In genomic region chr9:124133752-124134151, GRCh38 we compare ENCODE assay signal across 8 cellular contexts.
A peak's percentile ranks its signal among the peaks of the same experiment; 100 is the strongest.
DNase-seq lines count a peak whose midpoint lies in the region; ATAC-seq, FAIRE-seq and TF ChIP-seq lines count a peak whose summit lies in the region.

No MANE protein-coding gene starts in this region.

- no peaks in the 10 kb centered on the region for H3K9me3 ChIP-seq in HepG2 (ENCODE audit: low read length)

- H3K4me2 ChIP-seq in HepG2 (ENCODE audit: low read depth, low read length): no peak overlapping the region

- TF ChIP-seq POLR2A in HepG2 (IDR thresholded peaks at IDR 0.05; ENCODE audit: insufficient read depth in 1 of 2, low read depth in 2 of 2, low read length in 2 of 2): no peak

- H3K9ac ChIP-seq in HepG2 (ENCODE audit: insufficient read depth, low read depth, low read length): no peak overlapping the region

- intact Hi-C loops in HepG2 (cut with micrococcal nuclease; ENCODE audit: unreplicated experiment): loop anchor here (1.0 to 10.0 kb wide), 4 partner anchors 124 to 259 kb away; partner anchors contain the start of gene NEK6

- CTCF ChIA-PET in activated CD8-positive, alpha-beta T cell treated with anti-CD3 and anti-CD28 coated beads, Interleukin-2, amount 10 ng/mL, durations not matched to agents 7 days and 5 days (lab: Charles Lee): no interaction called here
- CTCF ChIA-PET in HepG2 (lab: Yijun Ruan, JAX; ENCODE audit: low intra/inter-chr PET ratio, low total read pairs): interaction anchor here (0.7 to 3.1 kb wide), 3 partner anchors 151 to 186 kb away, joined by 4 to 18 read pairs (median 5); no protein-coding TSS in a partner anchor

- H3K36me3 Mint-ChIP-seq in activated CD8-positive, alpha-beta T cell treated with anti-CD3 and anti-CD28 coated beads, Interleukin-2, amount 10 ng/mL, durations not matched to agents 7 days and 5 days (ENCODE audit: low read depth): no peaks in the 10 kb centered on the region

- in situ Hi-C loops in HepG2 (cut with HindIII; ENCODE audit: extremely low pct_ligation_motif_present, low pct_unique_long_range_greater_than_20kb): no loop called here

- H4K20me1 ChIP-seq in HepG2 (ENCODE audit: insufficient read depth, low read length): no peaks in the 10 kb centered on the region

- ATAC-seq in activated CD8-positive, alpha-beta T cell treated with anti-CD3 and anti-CD28 coated beads, Interleukin-2, amount 10 ng/mL, durations not matched to agents 7 days and 5 days: no peak
- peak; percentile 99 for ATAC-seq in HepG2
- ATAC-seq in GM21515 (IDR thresholded peaks at IDR 0.05; ENCODE audit: unreplicated experiment): no peak
- no peak for ATAC-seq in GM21528 (IDR thresholded peaks at IDR 0.05; ENCODE audit: low FRiP score, unreplicated experiment)

- no TSS peak for BruUV-seq in HepG2 (replicated peaks; lab: Mats Ljungman, UMichigan)

- no peak overlapping the region for H3K4me3 ChIP-seq in HepG2 (replicated peaks in 1 of 3; ENCODE audit: insufficient read depth in 1 of 3, low read depth in 2 of 3, low read length in 3 of 3)

- peaks cover 5 to 21% of the 10 kb centered on the region in 2 experiments; a peak in 2 of 5 replicates for H3K27me3 ChIP-seq in HepG2 (ENCODE audit: control insufficient read depth in 1 of 2, insufficient read depth in 2 of 2, low read length in 2 of 2)

- 50% methylated on average over 2 of the region's 6 CpGs for WGBS in HepG2 (ENCODE audit: low lambda C conversion rate)

- no peak overlapping the region for H2AFZ ChIP-seq in HepG2 (ENCODE audit: low read length)

- POLR2A ChIA-PET in activated CD8-positive, alpha-beta T cell treated with anti-CD3 and anti-CD28 coated beads, Interleukin-2, amount 10 ng/mL, durations not matched to agents 7 days and 5 days (lab: Charles Lee): no interaction called here
- POLR2A ChIA-PET in HepG2 (lab: Yijun Ruan, JAX): no interaction called here

- peaks cover 15% of the 10 kb centered on the region for H3K27me3 Mint-ChIP-seq in activated CD8-positive, alpha-beta T cell treated with anti-CD3 and anti-CD28 coated beads, Interleukin-2, amount 10 ng/mL, durations not matched to agents 7 days and 5 days (ENCODE audit: low read depth)

- no peak overlapping the region for H3K27ac Mint-ChIP-seq in activated CD8-positive, alpha-beta T cell treated with anti-CD3 and anti-CD28 coated beads, Interleukin-2, amount 10 ng/mL, durations not matched to agents 7 days and 5 days

- no peak overlapping the region for H3K27ac ChIP-seq in HepG2 (ENCODE audit: extremely low read length, insufficient read depth, low read length)

- peak; percentile 87 for TF ChIP-seq RAD21 in HepG2 (CRISPR knock-in tag; IDR thresholded peaks at IDR 0.05)

- peak; percentile 86 for FAIRE-seq in HepG2 (lab: Jason Lieb, UNC)

- peak; percentile 95 for TF ChIP-seq CTCF in HepG2 (CRISPR knock-in tag; IDR thresholded peaks at IDR 0.05)

- H3K4me1 ChIP-seq in HepG2 (ENCODE audit: insufficient read depth, low read length): peaks cover 15% of the 10 kb centered on the region

- TF ChIP-seq EP300 in HepG2 (IDR thresholded peaks at IDR 0.05; ENCODE audit: low read depth in 2 of 2, low read length in 2 of 2) (no peak), HepG2 (CRISPR knock-in tag; IDR thresholded peaks at IDR 0.05; ENCODE audit: borderline replicate concordance) (no peak)

- DNase-seq in EH (ENCODE audit: low read depth) (peak; percentile 46), HT-29 (ENCODE audit: low spot score) (peak; percentile 62), HepG2 (ENCODE audit: low spot score) (peak; percentile 64), foreskin melanocyte (no peak), kidney glomerular epithelial cell (lab: John Stamatoyannopoulos, UW) (no peak)
- DNase-seq in activated CD8-positive, alpha-beta T cell treated with anti-CD3 and anti-CD28 coated beads, Interleukin-2, amount 10 ng/mL, durations not matched to agents 7 days and 5 days: peak; percentile 34

- H3K79me2 ChIP-seq in HepG2 (ENCODE audit: insufficient read depth, low read length): no peaks in the 10 kb centered on the region

- H3K9me3 Mint-ChIP-seq in activated CD8-positive, alpha-beta T cell treated with anti-CD3 and anti-CD28 coated beads, Interleukin-2, amount 10 ng/mL, durations not matched to agents 7 days and 5 days (ENCODE audit: insufficient read depth): no peaks in the 10 kb centered on the region

- no peaks in the 10 kb centered on the region for H3K4me1 Mint-ChIP-seq in activated CD8-positive, alpha-beta T cell treated with anti-CD3 and anti-CD28 coated beads, Interleukin-2, amount 10 ng/mL, durations not matched to agents 7 days and 5 days (ENCODE audit: low read depth)

- H3K36me3 ChIP-seq in HepG2 (replicated peaks in 1 of 2; ENCODE audit: control insufficient read depth in 1 of 2, insufficient read depth in 2 of 2, low read length in 2 of 2): no peaks in the 10 kb centered on the region

- no peak overlapping the region for H3K4me3 Mint-ChIP-seq in activated CD8-positive, alpha-beta T cell treated with anti-CD3 and anti-CD28 coated beads, Interleukin-2, amount 10 ng/mL, durations not matched to agents 7 days and 5 days

TF ChIP-seq in HepG2, 621 proteins besides CTCF, POLR2A, EP300 and RAD21 (continues in another document):
- 0 out of 2 replicates have a peak, but pooled peaks have one; percentile 18 for TF ChIP-seq ZMYM4 (CRISPR knock-in tag; IDR thresholded peaks at IDR 0.05)
- TF ChIP-seq DRAP1 (CRISPR knock-in tag; IDR thresholded peaks at IDR 0.05): peak; percentile 44; the same call in 1 of the 2 replicates
- TF ChIP-seq, protein P1, sequence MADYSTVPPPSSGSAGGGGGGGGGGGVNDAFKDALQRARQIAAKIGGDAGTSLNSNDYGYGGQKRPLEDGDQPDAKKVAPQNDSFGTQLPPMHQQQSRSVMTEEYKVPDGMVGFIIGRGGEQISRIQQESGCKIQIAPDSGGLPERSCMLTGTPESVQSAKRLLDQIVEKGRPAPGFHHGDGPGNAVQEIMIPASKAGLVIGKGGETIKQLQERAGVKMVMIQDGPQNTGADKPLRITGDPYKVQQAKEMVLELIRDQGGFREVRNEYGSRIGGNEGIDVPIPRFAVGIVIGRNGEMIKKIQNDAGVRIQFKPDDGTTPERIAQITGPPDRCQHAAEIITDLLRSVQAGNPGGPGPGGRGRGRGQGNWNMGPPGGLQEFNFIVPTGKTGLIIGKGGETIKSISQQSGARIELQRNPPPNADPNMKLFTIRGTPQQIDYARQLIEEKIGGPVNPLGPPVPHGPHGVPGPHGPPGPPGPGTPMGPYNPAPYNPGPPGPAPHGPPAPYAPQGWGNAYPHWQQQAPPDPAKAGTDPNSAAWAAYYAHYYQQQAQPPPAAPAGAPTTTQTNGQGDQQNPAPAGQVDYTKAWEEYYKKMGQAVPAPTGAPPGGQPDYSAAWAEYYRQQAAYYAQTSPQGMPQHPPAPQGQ (CRISPR knock-in tag; IDR thresholded peaks at IDR 0.05; ENCODE audit: borderline replicate concordance): no peak
- TF ChIP-seq ZNF580 (CRISPR knock-in tag; IDR thresholded peaks at IDR 0.05; ENCODE audit: borderline replicate concordance, low read depth): peak; percentile 87; the same call in 1 of the 2 replicates
- TF ChIP-seq TSC22D2 (CRISPR knock-in tag; IDR thresholded peaks at IDR 0.05; ENCODE audit: borderline replicate concordance): 0 out of 2 replicates have a peak, but pooled peaks have one; percentile 40
- TF ChIP-seq ZNF607 (CRISPR knock-in tag; IDR thresholded peaks at IDR 0.05; ENCODE audit: borderline replicate concordance): no peak
- TF ChIP-seq RXRA (CRISPR knock-in tag; IDR thresholded peaks at IDR 0.05): peak; percentile 16; the same call in 1 of the 2 replicates
- peak; percentile 43; the same call in 1 of the 2 replicates for TF ChIP-seq GATAD2A (CRISPR knock-in tag; IDR thresholded peaks at IDR 0.05)
- TF ChIP-seq SP5 (CRISPR knock-in tag; IDR thresholded peaks at IDR 0.05; ENCODE audit: borderline replicate concordance, low read depth): no peak
- TF ChIP-seq SAP130 (CRISPR knock-in tag; IDR thresholded peaks at IDR 0.05; ENCODE audit: low read depth): peak; percentile 58; the same call in 1 of the 2 replicates
- no peak for TF ChIP-seq RORA (CRISPR knock-in tag; IDR thresholded peaks at IDR 0.05)
- TF ChIP-seq, protein P2, sequence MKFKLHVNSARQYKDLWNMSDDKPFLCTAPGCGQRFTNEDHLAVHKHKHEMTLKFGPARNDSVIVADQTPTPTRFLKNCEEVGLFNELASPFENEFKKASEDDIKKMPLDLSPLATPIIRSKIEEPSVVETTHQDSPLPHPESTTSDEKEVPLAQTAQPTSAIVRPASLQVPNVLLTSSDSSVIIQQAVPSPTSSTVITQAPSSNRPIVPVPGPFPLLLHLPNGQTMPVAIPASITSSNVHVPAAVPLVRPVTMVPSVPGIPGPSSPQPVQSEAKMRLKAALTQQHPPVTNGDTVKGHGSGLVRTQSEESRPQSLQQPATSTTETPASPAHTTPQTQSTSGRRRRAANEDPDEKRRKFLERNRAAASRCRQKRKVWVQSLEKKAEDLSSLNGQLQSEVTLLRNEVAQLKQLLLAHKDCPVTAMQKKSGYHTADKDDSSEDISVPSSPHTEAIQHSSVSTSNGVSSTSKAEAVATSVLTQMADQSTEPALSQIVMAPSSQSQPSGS (CRISPR knock-in tag; IDR thresholded peaks at IDR 0.05): 0 out of 2 replicates have a peak, but pooled peaks have one; percentile 26

Comparison
In these comparisons a context has a peak if more than half of its experiments do, and no peak if none do; other contexts are left out.
1. DNase-seq: peak in EH (single experiment), HT-29 (single experiment), activated CD8-positive, alpha-beta T cell treated with anti-CD3 and anti-CD28 coated beads, Interleukin-2, amount 10 ng/mL, durations not matched to agents 7 days and 5 days (single experiment) and HepG2 (single experiment); none in foreskin melanocyte (single experiment) and kidney glomerular epithelial cell (single experiment).